Comparison of ENCODE assay signal across 17 cellular contexts in genomic region chr10:5465976-5466450, GRCh38. TPM values are rescaled to one million over a fixed set of nuclear protein-coding genes. Genes with fewer than 3 reads are reported as not detected.
DNase-seq lines count a peak whose midpoint lies in the region; ATAC-seq and TF ChIP-seq lines count a peak whose summit lies in the region.
"Had no signal": no experiment of that assay in that cellular context is flagged by ENCODE, and none has a peak within 500 bp of the region (broad histone marks: within the 10 kb centered on the region; RNA-seq: fewer than 3 reads in every experiment).

No MANE protein-coding gene starts in this region.

- H3K4me3 ChIP-seq in cardiac muscle cell (no peak overlapping the region), heart right ventricle (no peak overlapping the region), esophagus squamous epithelium (no peak overlapping the region), muscle layer of duodenum (ENCODE audit: low read depth in 1 of 2, low read length in 2 of 2) (peak overlapping the region in 1 of 2 donors; percentile 7), uterus (no peak overlapping the region)
- H3K4me3 ChIP-seq: A549, tibial nerve had no signal

- intact Hi-C loops in heart right ventricle (cut with DNase I) = no loop called here
- intact Hi-C loops in esophagus squamous epithelium (cut with DNase I) = no loop called here
- intact Hi-C loops in uterus (cut with DNase I; ENCODE audit: low total_unique reads) = no loop called here

- peaks cover 19% of the 10 kb centered on the region for H3K4me1 ChIP-seq in cardiac muscle cell (ENCODE audit: low read depth)
- H3K4me1 ChIP-seq in heart right ventricle = peaks cover 0 to 12% (median 3%) of the 10 kb centered on the region in 9 donors
- peaks cover 13 to 61% (median 33%) of the 10 kb centered on the region in 3 donors for H3K4me1 ChIP-seq in esophagus squamous epithelium
- peaks cover 12 to 36% of the 10 kb centered on the region in 2 donors for H3K4me1 ChIP-seq in muscle layer of duodenum (ENCODE audit: control insufficient read depth in 1 of 2, insufficient read depth in 2 of 2, low read length in 2 of 2)
- peaks cover 0 to 3% of the 10 kb centered on the region in 2 donors for H3K4me1 ChIP-seq in uterus

- no peaks in the 10 kb centered on the region for H3K36me3 ChIP-seq in cardiac muscle cell
- H3K36me3 ChIP-seq in heart right ventricle = no peaks in the 10 kb centered on the region
- no peaks in the 10 kb centered on the region for H3K36me3 ChIP-seq in esophagus squamous epithelium
- no peaks in the 10 kb centered on the region for H3K36me3 ChIP-seq in muscle layer of duodenum (ENCODE audit: control insufficient read depth in 1 of 2, insufficient read depth in 2 of 2, low read length in 2 of 2)
- H3K36me3 ChIP-seq in uterus = no peaks in the 10 kb centered on the region
- H3K36me3 ChIP-seq: tibial nerve had no signal

- peak overlapping the region; percentile 54 for H3K27ac ChIP-seq in cardiac muscle cell
- H3K27ac ChIP-seq in heart right ventricle = no peak overlapping the region
- H3K27ac ChIP-seq in esophagus squamous epithelium = peak overlapping the region; percentile 62 to 82 (median 72)
- peak overlapping the region; percentile 45 for H3K27ac ChIP-seq in muscle layer of duodenum (ENCODE audit: low read length)
- peak overlapping the region; percentile 61 to 75 for H3K27ac ChIP-seq in uterus

- DNase-seq in cardiac muscle cell (ENCODE audit: low read depth in 1 of 2, low spot score in 1 of 2) (no peak), heart right ventricle (no peak), esophagus squamous epithelium (lab: John Stamatoyannopoulos, UW) (no peak), uterus (no peak), SHP77 treated with DMSO at 0.1 percent for 48 hours (lab: John Stamatoyannopoulos, UW) (no peak), epidermal melanocyte (ENCODE audit: insufficient read length, low spot score) (no peak), retina (no peak)
- DNase-seq: activated CD4-positive, alpha-beta T cell treated with anti-CD3 and anti-CD28 coated beads, Interleukin-2, amount 50 U/mL, for 48 hours; activated gamma-delta T cell; DMS 273 treated with DMSO at 0.1 percent for 48 hours; immature natural killer cell had no signal

- TF ChIP-seq CTCF in cardiac muscle cell (IDR thresholded peaks at IDR 0.05; ENCODE audit: low read depth, low read length) (no peak), heart right ventricle (IDR thresholded peaks at IDR 0.05) (no peak), esophagus squamous epithelium (IDR thresholded peaks at IDR 0.05) (no peak), uterus (IDR thresholded peaks at IDR 0.05) (no peak)

- TF ChIP-seq POLR2A in esophagus squamous epithelium (IDR thresholded peaks at IDR 0.05) (no peak), uterus (IDR thresholded peaks at IDR 0.05) (no peak)

- no peaks in the 10 kb centered on the region for H3K27me3 ChIP-seq in cardiac muscle cell
- H3K27me3 ChIP-seq in heart right ventricle = no peaks in the 10 kb centered on the region
- no peaks in the 10 kb centered on the region for H3K27me3 ChIP-seq in esophagus squamous epithelium
- no peaks in the 10 kb centered on the region for H3K27me3 ChIP-seq in muscle layer of duodenum (ENCODE audit: low read depth, low read length)
- H3K27me3 ChIP-seq in uterus = no peaks in the 10 kb centered on the region
- H3K27me3 ChIP-seq: tibial nerve had no signal

- 80 to 82% methylated on average over 12 of the region's 12 CpGs for WGBS in heart right ventricle, 2 donors
- WGBS in esophagus squamous epithelium, 2 donors = 25 to 58% methylated on average over 4 to 8 of the region's 12 CpGs

- ATAC-seq in heart right ventricle = no peak

- H3K9me3 ChIP-seq in cardiac muscle cell (ENCODE audit: low read depth) (no peaks in the 10 kb centered on the region), heart right ventricle (peaks cover 0 to 15% (median 5%) of the 10 kb centered on the region in 11 donors), esophagus squamous epithelium (no peaks in the 10 kb centered on the region), muscle layer of duodenum (ENCODE audit: control insufficient read depth in 1 of 2, low read length in 2 of 2) (peaks cover 0 to 5% of the 10 kb centered on the region in 2 donors), uterus (peaks cover 0 to 6% of the 10 kb centered on the region in 2 donors)
- H3K9me3 ChIP-seq: A549 had no signal

RNA-seq across cellular contexts. Expression of gene CALML5, which starts 33.4 kb away (rescaled TPM):
- total RNA-seq in cardiac muscle cell (not detected in 2 replicates), heart right ventricle (not detected), esophagus squamous epithelium (100 to 1,000 TPM in 1 of 4 donors, 10 to 100 TPM in 3; 14.5 to 148 (median 22.6) TPM), uterus (not detected)
- polyA plus RNA-seq in cardiac muscle cell (not detected in 2 replicates), heart right ventricle (not detected)
- total RNA-seq: M059J; naive thymus-derived CD4-positive, alpha-beta T cell; sciatic nerve; tibial nerve had no signal
- polyA plus RNA-seq: A549; immature natural killer cell; naive thymus-derived CD4-positive, alpha-beta T cell had no signal

RNA-seq across cellular contexts. Expression of gene NET1, which starts 53.7 kb away (rescaled TPM):
- total RNA-seq in cardiac muscle cell = 25.5 and 29.5 TPM in 2 replicates
- polyA plus RNA-seq in cardiac muscle cell = 20.0 and 36.0 TPM in 2 replicates
- total RNA-seq in heart right ventricle = 10 to 100 TPM; 13.4 to 22.6 (median 17.6) TPM
- 1 to 10 TPM; 6.0 to 9.3 TPM for polyA plus RNA-seq in heart right ventricle
- 100 to 1,000 TPM in 2 of 4 donors, 10 to 100 TPM in 2; 77.8 to 170 (median 107) TPM for total RNA-seq in esophagus squamous epithelium
- 100 to 1,000 TPM in 2 of 4 donors, 10 to 100 TPM in 2; 21.0 to 126 (median 87.0) TPM for total RNA-seq in uterus

RNA-seq across cellular contexts. Expression of gene CALML3, which starts 58.7 kb away (rescaled TPM):
- total RNA-seq in cardiac muscle cell = 0.04 TPM in 1 of 2 replicates, not detected in the other
- polyA plus RNA-seq in cardiac muscle cell = not detected in 2 replicates
- total RNA-seq in heart right ventricle = not detected
- under 1 TPM in 1 of 2 donors, not detected in 1; 0.04 TPM for polyA plus RNA-seq in heart right ventricle
- total RNA-seq in esophagus squamous epithelium = 100 to 1,000 TPM; 196 to 799 (median 315) TPM
- not detected for total RNA-seq in uterus
- total RNA-seq: M059J; naive thymus-derived CD4-positive, alpha-beta T cell; sciatic nerve; tibial nerve had no signal
- polyA plus RNA-seq: A549; immature natural killer cell; naive thymus-derived CD4-positive, alpha-beta T cell had no signal

Comparison
In these comparisons a context has a peak if more than half of its experiments do, and no peak if none do; other contexts are left out.
1. H3K27ac ChIP-seq: peak in cardiac muscle cell (single experiment), esophagus squamous epithelium (4 of 4), muscle layer of duodenum (single experiment) and uterus (2 of 2); none in heart right ventricle (0 of 10).
2. RNA of gene CALML5, which starts 33.4 kb away (total RNA-seq): 14.5 to 148 TPM in esophagus squamous epithelium; not detected in cardiac muscle cell, not detected in heart right ventricle and not detected in uterus; every median in the first group is over 10 times any median in the second.
3. RNA of gene CALML3, which starts 58.7 kb away (total RNA-seq): 196 to 799 TPM in esophagus squamous epithelium; 0.04 TPM in cardiac muscle cell, not detected in heart right ventricle and not detected in uterus; every median in the first group is over 100 times any median in the second.